8 cellular contexts compared by ENCODE assay signal in the genomic region with DNA sequence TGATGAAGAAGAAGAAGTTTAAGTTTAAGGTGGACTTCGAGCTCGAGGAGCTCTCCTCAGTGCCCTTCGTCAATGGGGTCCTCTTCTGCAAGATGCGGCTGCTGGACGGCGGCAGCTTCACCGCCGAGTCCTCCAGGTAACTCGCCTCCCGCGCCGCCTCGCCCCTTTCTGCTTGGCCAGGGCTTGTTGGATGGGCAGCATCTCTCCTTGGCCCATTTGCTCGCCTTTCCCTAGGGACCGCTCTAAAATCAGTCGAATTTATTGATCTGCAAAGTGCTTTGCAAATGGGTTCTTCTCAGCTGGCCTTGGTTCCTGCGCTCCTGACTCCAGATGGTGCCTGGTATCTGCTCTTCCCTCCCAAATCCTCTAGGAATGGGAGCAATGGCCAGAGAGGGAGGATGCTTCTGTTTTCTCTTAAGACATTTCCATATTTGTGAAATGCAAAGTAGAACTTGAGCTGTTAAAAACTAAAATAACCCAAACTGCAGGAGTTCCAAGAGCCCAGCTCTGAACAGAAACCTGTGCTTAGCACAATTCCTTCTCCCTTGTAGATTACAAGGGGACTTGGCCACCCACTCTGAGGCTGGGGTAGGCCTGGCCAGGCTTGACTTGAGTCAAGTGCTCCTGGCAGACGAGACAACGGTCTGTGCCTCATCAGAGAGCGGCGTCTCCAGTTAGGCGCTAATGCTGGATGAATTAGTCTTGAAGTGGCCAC. TPM values are rescaled to one million over a fixed set of nuclear protein-coding genes. Genes with fewer than 3 reads are reported as not detected.
DNase-seq lines count a peak whose midpoint lies in the region; ATAC-seq and TF ChIP-seq lines count a peak whose summit lies in the region.

No MANE protein-coding gene starts in this region.

- WGBS in urinary bladder: 2% methylated on average over 22 of the region's 22 CpGs

- ATAC-seq in CD8-positive, alpha-beta T cell: peak; percentile 4
- peak; percentile 3 for ATAC-seq in GM19438 (IDR thresholded peaks at IDR 0.05; ENCODE audit: low read depth, unreplicated experiment)
- peak; percentile 29 to 33 for ATAC-seq in activated T-cell treated with anti-CD3 and anti-CD28 coated beads, Interleukin-2, amount 50 U/mL, for 72 hours (replicated peaks in 1 of 2)

- TF ChIP-seq CTCF in CD8-positive, alpha-beta T cell (IDR thresholded peaks at IDR 0.05): no peak
- no peak for TF ChIP-seq CTCF in HL-60 (IDR thresholded peaks at IDR 0.05; ENCODE audit: insufficient read depth, low read length)
- no peak for TF ChIP-seq CTCF in fibroblast of villous mesenchyme (IDR thresholded peaks at IDR 0.05; ENCODE audit: insufficient read depth, low read depth, low read length)
- no peak for TF ChIP-seq CTCF in neural progenitor cell (IDR thresholded peaks at IDR 0.05)

- no peaks in the 10 kb centered on the region for H3K9me3 Mint-ChIP-seq in CD8-positive, alpha-beta T cell
- H3K9me3 Mint-ChIP-seq in activated T-cell treated with anti-CD3 and anti-CD28 coated beads, Interleukin-2, amount 50 U/mL, for 72 hours: no peaks in the 10 kb centered on the region
- H3K9me3 Mint-ChIP-seq in neural progenitor cell: no peaks in the 10 kb centered on the region

- H3K27me3 Mint-ChIP-seq in CD8-positive, alpha-beta T cell (ENCODE audit: low read depth): no peaks in the 10 kb centered on the region
- no peaks in the 10 kb centered on the region for H3K27me3 Mint-ChIP-seq in activated T-cell treated with anti-CD3 and anti-CD28 coated beads, Interleukin-2, amount 50 U/mL, for 72 hours (ENCODE audit: low read depth)
- no peaks in the 10 kb centered on the region for H3K27me3 Mint-ChIP-seq in neural progenitor cell (ENCODE audit: insufficient read depth, low read depth)

- peak overlapping the region; percentile 1 for H3K27ac ChIP-seq in CD8-positive, alpha-beta T cell (ENCODE audit: low read depth, low read length)
- no peak overlapping the region for H3K27ac ChIP-seq in HL-60 (replicated peaks)
- H3K27ac ChIP-seq in neural progenitor cell: no peak overlapping the region
- peak overlapping the region; percentile 46 for H3K27ac ChIP-seq in urinary bladder (ENCODE audit: low read depth)

- peak overlapping the region; percentile 93 for H3K27ac Mint-ChIP-seq in CD8-positive, alpha-beta T cell
- H3K27ac Mint-ChIP-seq in activated T-cell treated with anti-CD3 and anti-CD28 coated beads, Interleukin-2, amount 50 U/mL, for 72 hours: peak overlapping the region; percentile 91
- peak overlapping the region; percentile 94 for H3K27ac Mint-ChIP-seq in neural progenitor cell

- peak overlapping the region; percentile 56 for H3K4me3 ChIP-seq in CD8-positive, alpha-beta T cell (ENCODE audit: low read depth, low read length)
- H3K4me3 ChIP-seq in HL-60 (replicated peaks; ENCODE audit: insufficient read depth, low read length): peak overlapping the region; percentile 68
- H3K4me3 ChIP-seq in fibroblast of villous mesenchyme (ENCODE audit: low read depth, low read length): peak overlapping the region; percentile 82
- H3K4me3 ChIP-seq in neural progenitor cell: peak overlapping the region; percentile 60
- peak overlapping the region; percentile 84 for H3K4me3 ChIP-seq in urinary bladder (ENCODE audit: low read depth, low read length)

- H3K4me1 Mint-ChIP-seq in CD8-positive, alpha-beta T cell (ENCODE audit: low read depth): peaks cover 48% of the 10 kb centered on the region
- H3K4me1 Mint-ChIP-seq in activated T-cell treated with anti-CD3 and anti-CD28 coated beads, Interleukin-2, amount 50 U/mL, for 72 hours (ENCODE audit: low read depth): peaks cover 33% of the 10 kb centered on the region
- H3K4me1 Mint-ChIP-seq in neural progenitor cell: peaks cover 13% of the 10 kb centered on the region

- no peaks in the 10 kb centered on the region for H3K79me2 ChIP-seq in neural progenitor cell (ENCODE audit: low read depth)

- peak overlapping the region; percentile 74 for H2AFZ ChIP-seq in neural progenitor cell (replicated peaks)

- DNase-seq in CD8-positive, alpha-beta T cell: peak; percentile 14 to 54 (median 37)
- DNase-seq in HL-60 (ENCODE audit: low read depth in 1 of 2, low spot score in 1 of 2) (peak; percentile 20 to 45), OCI-M2 (lab: John Stamatoyannopoulos, UW; ENCODE audit: unreplicated experiment) (peak; percentile 30), fibroblast of villous mesenchyme (ENCODE audit: low read depth) (peak; percentile 57), neural progenitor cell (ENCODE audit: low spot score) (peak; percentile 70)
- DNase-seq in activated T-cell treated with anti-CD3 and anti-CD28 coated beads, Interleukin-2, amount 50 U/mL, for 72 hours: peak; percentile 40 to 44

- CTCF ChIA-PET in CD8-positive, alpha-beta T cell (lab: Charles Lee): interaction anchor here (0.6 to 7.7 kb wide), 38 partner anchors 9 to 436 kb away, joined by 3 to 137 read pairs (median 4); partner anchors contain the start of genes HENMT1, PRPF38B and SLC25A24

- H4K20me1 ChIP-seq in neural progenitor cell (ENCODE audit: low read depth): peaks cover 7% of the 10 kb centered on the region

- peaks cover 27% of the 10 kb centered on the region for H3K4me1 ChIP-seq in CD8-positive, alpha-beta T cell (ENCODE audit: insufficient read depth, low read length)
- H3K4me1 ChIP-seq in neural progenitor cell (peaks cover 25% of the 10 kb centered on the region), urinary bladder (ENCODE audit: insufficient read depth) (no peaks in the 10 kb centered on the region)

- H3K36me3 ChIP-seq in CD8-positive, alpha-beta T cell (ENCODE audit: insufficient read depth, low read length): no peaks in the 10 kb centered on the region
- H3K36me3 ChIP-seq in neural progenitor cell: no peaks in the 10 kb centered on the region
- H3K36me3 ChIP-seq in urinary bladder (ENCODE audit: insufficient read depth): no peaks in the 10 kb centered on the region

- H3K9me3 ChIP-seq in CD8-positive, alpha-beta T cell (ENCODE audit: low read length): no peaks in the 10 kb centered on the region
- H3K9me3 ChIP-seq in neural progenitor cell (ENCODE audit: low read depth): no peaks in the 10 kb centered on the region

- intact Hi-C loops in CD8-positive, alpha-beta T cell (cut with DNase I, micrococcal nuclease): loop anchor here (1.0 to 10.0 kb wide), 14 partner anchors 30 to 776 kb away; partner anchors contain the start of genes STXBP3 (in 2 of the 2), HENMT1 (in 1 of the 2), PRPF38B (in 1 of the 2) and SLC25A24 (in 1 of the 2)

- peak overlapping the region; percentile 71 for H3K4me2 ChIP-seq in neural progenitor cell

- H3K9ac ChIP-seq in neural progenitor cell: no peak overlapping the region

- H3F3A ChIP-seq in neural progenitor cell (ENCODE audit: low read depth): peaks cover 21% of the 10 kb centered on the region

- POLR2A ChIA-PET in CD8-positive, alpha-beta T cell (lab: Charles Lee): interaction anchor here (0.5 to 3.9 kb wide), 11 partner anchors 38 to 360 kb away, joined by 3 to 36 read pairs (median 5); partner anchors contain the start of genes HENMT1, PRPF38B and SLC25A24

- H3K36me3 Mint-ChIP-seq in CD8-positive, alpha-beta T cell: peaks cover 5% of the 10 kb centered on the region
- peaks cover 0 to 1% of the 10 kb centered on the region in 2 donors for H3K36me3 Mint-ChIP-seq in activated T-cell treated with anti-CD3 and anti-CD28 coated beads, Interleukin-2, amount 50 U/mL, for 72 hours (ENCODE audit: insufficient read depth in 2 of 2)
- H3K36me3 Mint-ChIP-seq in neural progenitor cell: no peaks in the 10 kb centered on the region

- no peaks in the 10 kb centered on the region for H3K27me3 ChIP-seq in CD8-positive, alpha-beta T cell (ENCODE audit: insufficient read depth, low read length)
- H3K27me3 ChIP-seq in HL-60 (ENCODE audit: insufficient read depth, poor library complexity, severe bottlenecking) (no peaks in the 10 kb centered on the region), neural progenitor cell (peaks cover 7% of the 10 kb centered on the region)

- H3K4me3 Mint-ChIP-seq in CD8-positive, alpha-beta T cell: peak overlapping the region; percentile 94
- H3K4me3 Mint-ChIP-seq in activated T-cell treated with anti-CD3 and anti-CD28 coated beads, Interleukin-2, amount 50 U/mL, for 72 hours: peak overlapping the region; percentile 93 to 97
- H3K4me3 Mint-ChIP-seq in neural progenitor cell: peak overlapping the region; percentile 98

RNA-seq across cellular contexts. Expression of gene EEIG2, which starts 0.7 kb away (rescaled TPM):
- total RNA-seq in CD8-positive, alpha-beta T cell: 10 to 100 TPM; 11.0 to 11.5 TPM
- total RNA-seq in activated T-cell treated with anti-CD3 and anti-CD28 coated beads, Interleukin-2, amount 50 U/mL, for 72 hours: 1 to 10 TPM; 8.9 to 9.9 TPM
- total RNA-seq in fibroblast of villous mesenchyme (13.5 and 23.7 TPM in 2 replicates), neural progenitor cell (ENCODE audit: low replicate concordance) (6.6 and 8.8 TPM in 2 replicates), urinary bladder (82.1 TPM)
- polyA plus RNA-seq in urinary bladder: 10.2 TPM

Comparison
In these comparisons a context has a peak if more than half of its experiments do, and no peak if none do; other contexts are left out.
1. H3K27ac ChIP-seq: peak in CD8-positive, alpha-beta T cell (single experiment) and urinary bladder (single experiment); none in HL-60 (single experiment) and neural progenitor cell (single experiment).
2. Peak in every context shown above with its lines, with median percentiles within 50 percentile points of each other: ATAC-seq, DNase-seq, H3K4me3 ChIP-seq, H3K27ac Mint-ChIP-seq and H3K4me3 Mint-ChIP-seq.